9 cellular contexts compared by ENCODE assay signal in the genomic region with DNA sequence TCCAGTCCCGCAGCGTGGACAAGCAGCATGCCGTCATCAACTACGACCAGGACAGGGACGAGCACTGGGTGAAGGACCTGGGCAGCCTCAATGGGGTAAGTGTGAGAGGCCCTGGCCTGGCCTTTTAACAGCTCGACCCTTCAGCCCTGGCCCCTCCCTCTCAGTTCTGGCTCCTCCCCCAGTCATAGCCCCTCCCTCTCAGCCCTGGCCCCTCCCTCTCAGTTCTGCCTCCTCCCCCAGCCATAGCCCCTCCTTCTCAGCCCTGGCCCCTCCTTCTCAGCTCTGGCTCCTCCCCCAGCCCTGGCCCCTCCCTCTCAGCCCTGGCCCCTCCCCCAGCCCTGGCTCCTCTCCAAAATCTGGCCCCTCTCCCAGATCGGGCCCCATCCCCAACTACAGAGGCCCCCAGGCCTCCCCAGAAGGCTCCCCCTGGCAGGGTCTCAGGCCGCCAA. TPM values are rescaled to one million over a fixed set of nuclear protein-coding genes. Genes with fewer than 3 reads are reported as not detected.
A peak's percentile ranks its signal among the peaks of the same experiment; 100 is the strongest.
DNase-seq lines count a peak whose midpoint lies in the region; ATAC-seq lines count a peak whose summit lies in the region.
"Had no signal": no experiment of that assay in that cellular context is flagged by ENCODE, and none has a peak within 500 bp of the region (broad histone marks: within the 10 kb centered on the region; RNA-seq: fewer than 3 reads in every experiment).

No MANE protein-coding gene starts in this region.

- peaks cover 0 to 3% of the 10 kb centered on the region in 2 donors for H3K27me3 Mint-ChIP-seq in natural killer cell treated with Interleukin-12 subunit alpha and Interleukin-12 subunit beta and Interleukin-15 and Interleukin-18, amount 100 ng/mL, for 72 hours

- H3K4me3 Mint-ChIP-seq in natural killer cell treated with Interleukin-12 subunit alpha and Interleukin-12 subunit beta and Interleukin-15 and Interleukin-18, amount 100 ng/mL, for 72 hours, result no peak overlapping the region

- peaks cover 7 to 12% of the 10 kb centered on the region in 2 donors for H3K4me1 Mint-ChIP-seq in natural killer cell treated with Interleukin-12 subunit alpha and Interleukin-12 subunit beta and Interleukin-15 and Interleukin-18, amount 100 ng/mL, for 72 hours (ENCODE audit: low read depth in 2 of 2)

- no peaks in the 10 kb centered on the region for H3K9me3 Mint-ChIP-seq in natural killer cell treated with Interleukin-12 subunit alpha and Interleukin-12 subunit beta and Interleukin-15 and Interleukin-18, amount 100 ng/mL, for 72 hours

- no peaks in the 10 kb centered on the region for H3K36me3 Mint-ChIP-seq in natural killer cell treated with Interleukin-12 subunit alpha and Interleukin-12 subunit beta and Interleukin-15 and Interleukin-18, amount 100 ng/mL, for 72 hours

- DNase-seq in ELF-1 (ENCODE audit: low read depth, low spot score) (peak; percentile 53), NCI-H774 (lab: John Stamatoyannopoulos, UW) (peak; percentile 4), T47D (ENCODE audit: low read depth in 1 of 2, low spot score in 1 of 2) (peak; percentile 54 to 87), NCI-H2029 treated with DMSO at 0.1 percent for 48 hours (lab: John Stamatoyannopoulos, UW) (no peak), SK-N-DZ (ENCODE audit: low spot score) (no peak)
- no peak for DNase-seq in natural killer cell treated with Interleukin-12 subunit alpha and Interleukin-12 subunit beta and Interleukin-15 and Interleukin-18, amount 100 ng/mL, for 72 hours (ENCODE audit: low spot score)

- no peak overlapping the region for H3K27ac Mint-ChIP-seq in natural killer cell treated with Interleukin-12 subunit alpha and Interleukin-12 subunit beta and Interleukin-15 and Interleukin-18, amount 100 ng/mL, for 72 hours

- in situ Hi-C loops in T47D (cut with HindIII; ENCODE audit: low pct_unique_long_range_greater_than_20kb, low sequenced_read_pairs), result no loop called here

- peak; percentile 71 to 89 for ATAC-seq in natural killer cell treated with Interleukin-12 subunit alpha and Interleukin-12 subunit beta and Interleukin-15 and Interleukin-18, amount 100 ng/mL, for 72 hours
- ATAC-seq in GM19395 (IDR thresholded peaks at IDR 0.05; ENCODE audit: unreplicated experiment) (no peak), HG03175 (IDR thresholded peaks at IDR 0.05; ENCODE audit: unreplicated experiment) (no peak)

RNA-seq across cellular contexts. Expression of gene CEP170B, which starts 11.2 kb away (rescaled TPM):
- total RNA-seq in natural killer cell treated with Interleukin-12 subunit alpha and Interleukin-12 subunit beta and Interleukin-15 and Interleukin-18, amount 100 ng/mL, for 72 hours, result 1 to 10 TPM; 3.4 to 3.8 TPM
- 1.6 and 2.8 TPM in 2 replicates for polyA plus RNA-seq in SK-N-DZ (2014; cell fraction: cytosol; rRNA removed)
- 7.4 and 8.4 TPM in 2 replicates for polyA plus RNA-seq in SK-N-DZ (2014; cell fraction: nucleus; rRNA removed)

RNA-seq across cellular contexts. Expression of gene PLD4, which starts 48.4 kb away (rescaled TPM):
- not detected for total RNA-seq in natural killer cell treated with Interleukin-12 subunit alpha and Interleukin-12 subunit beta and Interleukin-15 and Interleukin-18, amount 100 ng/mL, for 72 hours
- polyA plus RNA-seq in SK-N-DZ (2014; cell fraction: cytosol; rRNA removed), result 0.10 TPM in 1 of 2 replicates, not detected in the other
- 0.37 TPM in 1 of 2 replicates, not detected in the other for polyA plus RNA-seq in SK-N-DZ (2014; cell fraction: nucleus; rRNA removed)
- polyA plus RNA-seq: neural cell had no signal

Comparison
In these comparisons a context has a peak if more than half of its experiments do, and no peak if none do; other contexts are left out.
1. DNase-seq: peak in ELF-1 (single experiment), NCI-H774 (single experiment) and T47D (2 of 2); none in natural killer cell treated with Interleukin-12 subunit alpha and Interleukin-12 subunit beta and Interleukin-15 and Interleukin-18, amount 100 ng/mL, for 72 hours (single experiment), NCI-H2029 treated with DMSO at 0.1 percent for 48 hours (single experiment) and SK-N-DZ (single experiment).
2. ATAC-seq: peak in natural killer cell treated with Interleukin-12 subunit alpha and Interleukin-12 subunit beta and Interleukin-15 and Interleukin-18, amount 100 ng/mL, for 72 hours (2 of 2); none in GM19395 (single experiment) and HG03175 (single experiment).